8 cellular contexts compared by ENCODE assay signal in the genomic region with DNA sequence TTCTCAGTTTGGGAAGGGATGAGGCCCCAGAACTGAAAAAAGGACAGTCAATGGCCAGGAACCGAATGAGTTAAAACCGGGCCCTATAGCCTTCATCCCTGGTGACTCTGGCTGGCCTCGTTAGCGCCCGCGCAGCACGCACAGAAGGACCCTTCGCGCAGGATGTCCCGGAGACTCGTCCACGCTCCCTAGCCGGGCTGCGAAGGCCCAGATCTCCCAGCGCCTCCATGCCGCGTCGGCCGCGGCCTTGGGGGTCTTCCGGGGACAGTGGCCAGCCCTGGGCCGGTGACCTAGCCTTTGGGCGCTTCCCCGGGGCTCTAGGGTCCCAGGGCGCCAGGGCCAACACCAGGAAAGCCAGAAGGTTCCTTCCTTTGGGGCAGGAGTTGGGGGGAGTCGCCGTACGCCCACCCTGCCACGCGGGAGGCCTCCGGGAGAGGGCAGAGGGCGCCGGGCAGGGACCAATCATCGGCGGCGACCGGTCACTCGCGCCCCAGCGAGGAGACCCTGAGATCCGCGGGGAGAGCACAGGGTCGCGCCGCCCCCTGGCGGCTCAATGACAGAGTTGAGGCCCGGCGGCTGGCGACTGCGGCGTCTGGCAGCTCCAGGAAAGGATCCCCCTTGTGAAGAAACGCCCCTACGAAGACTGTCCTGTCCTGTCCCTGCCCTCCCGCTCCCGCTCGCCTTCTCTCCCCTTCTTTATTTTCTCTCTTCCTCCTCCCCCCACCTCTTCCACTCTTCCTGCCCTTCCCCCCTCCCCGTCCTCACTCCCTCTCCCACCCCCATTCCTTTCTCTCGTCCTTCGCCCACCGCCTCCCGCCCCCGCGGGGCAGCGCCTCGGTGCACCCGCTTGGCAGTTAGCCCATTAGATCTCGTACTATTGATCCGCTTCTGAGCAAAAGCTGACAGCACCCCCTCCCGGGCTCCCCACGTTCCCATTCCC.
DNase-seq lines count a peak whose midpoint lies in the region; ATAC-seq and TF ChIP-seq lines count a peak whose summit lies in the region.

No MANE protein-coding gene starts in this region.

- no peaks in the 10 kb centered on the region for H3K9me3 Mint-ChIP-seq in CD8-positive, alpha-beta memory T cell

- no peaks in the 10 kb centered on the region for H3K36me3 Mint-ChIP-seq in CD8-positive, alpha-beta memory T cell

- H3K4me1 Mint-ChIP-seq in CD8-positive, alpha-beta memory T cell, result peaks cover 0 to 20% (median 13%) of the 10 kb centered on the region in 3 donors

- peak; percentile 15 to 62 (median 26) for DNase-seq in CD8-positive, alpha-beta memory T cell
- DNase-seq in KBM-7 (peak; percentile 63), SHP77 treated with DMSO at 0.1 percent for 48 hours (lab: John Stamatoyannopoulos, UW) (peak; percentile 32), heart left ventricle (peak; percentile 50 to 78 (median 70)), NK-92 (lab: John Stamatoyannopoulos, UW; ENCODE audit: unreplicated experiment) (no peak)
- peak; percentile 62 for DNase-seq in activated naive CD4-positive, alpha-beta T cell treated with anti-CD3 and anti-CD28 coated beads, Interleukin-2, amount 50 U/mL, for 16 hours

- no peak overlapping the region for H3K4me3 ChIP-seq in CD8-positive, alpha-beta memory T cell (ENCODE audit: low read length)
- peak overlapping the region; percentile 46 to 84 (median 62) for H3K4me3 ChIP-seq in heart left ventricle
- peak overlapping the region; percentile 50 for H3K4me3 ChIP-seq in rectal smooth muscle tissue (ENCODE audit: low read length)

- H3K27ac ChIP-seq in CD8-positive, alpha-beta memory T cell (ENCODE audit: low read depth, low read length), result no peak overlapping the region
- H3K27ac ChIP-seq in heart left ventricle (peak overlapping the region in 9 of 12 donors; percentile 44 to 78 (median 63)), rectal smooth muscle tissue (ENCODE audit: low read depth, low read length) (no peak overlapping the region)

- H3K36me3 ChIP-seq in CD8-positive, alpha-beta memory T cell (ENCODE audit: insufficient read depth, low read length), result no peaks in the 10 kb centered on the region
- no peaks in the 10 kb centered on the region for H3K36me3 ChIP-seq in heart left ventricle
- H3K36me3 ChIP-seq in rectal smooth muscle tissue (ENCODE audit: control insufficient read depth, insufficient read depth, low read length), result no peaks in the 10 kb centered on the region

- peak overlapping the region in 6 of 7 donors; percentile 74 to 96 (median 86) for H3K4me3 Mint-ChIP-seq in CD8-positive, alpha-beta memory T cell

- H3K4me1 ChIP-seq in CD8-positive, alpha-beta memory T cell (ENCODE audit: insufficient read depth, low read length), result peaks cover 14% of the 10 kb centered on the region
- H3K4me1 ChIP-seq in heart left ventricle (peaks cover 0 to 25% (median 8%) of the 10 kb centered on the region in 12 donors), rectal smooth muscle tissue (ENCODE audit: control insufficient read depth, insufficient read depth, low read length) (no peaks in the 10 kb centered on the region)

- H3K27me3 Mint-ChIP-seq in CD8-positive, alpha-beta memory T cell, result peaks cover 61 to 76% of the 10 kb centered on the region in 2 donors

- H3K9me3 ChIP-seq in CD8-positive, alpha-beta memory T cell (ENCODE audit: low read length), result no peaks in the 10 kb centered on the region
- no peaks in the 10 kb centered on the region for H3K9me3 ChIP-seq in heart left ventricle

- CTCF ChIA-PET in CD8-positive, alpha-beta memory T cell (lab: Charles Lee), result interaction anchor here (0.9 to 7.7 kb wide), 12 partner anchors 9 to 278 kb away, joined by 3 to 69 read pairs (median 3); no protein-coding TSS in a partner anchor

- ATAC-seq in heart left ventricle (peak in 3 of 4 donors; percentile 66 to 85 (median 77)), GM19455 (IDR thresholded peaks at IDR 0.05; ENCODE audit: unreplicated experiment) (no peak)

- H3K27ac Mint-ChIP-seq in CD8-positive, alpha-beta memory T cell, result peak overlapping the region in 1 of 8 donors; percentile 1

- peak; percentile 49 to 75 (median 64) for TF ChIP-seq CTCF in heart left ventricle (IDR thresholded peaks at IDR 0.05)

- intact Hi-C loops in heart left ventricle (cut with DNase I), result loop anchor here in 8 of 10 donors (2.0 to 10.0 kb wide), 8 partner anchors 74 to 283 kb away; no protein-coding TSS in a partner anchor

- in situ Hi-C loops in KBM-7 (cut with MboI; ENCODE audit: low pct_unique_long_range_greater_than_20kb, low sequenced_read_pairs), result loop anchor here (25.0 kb wide), 1 partner anchor 271 kb away; no protein-coding TSS in a partner anchor

- no peak for TF ChIP-seq POLR2A in heart left ventricle (IDR thresholded peaks at IDR 0.05)

- H3K9ac ChIP-seq in rectal smooth muscle tissue (ENCODE audit: low read length), result no peak overlapping the region

- 1 to 3% (median 2%) methylated on average over 58 to 70 of the region's 70 CpGs for WGBS in heart left ventricle, 4 donors

- POLR2A ChIA-PET in CD8-positive, alpha-beta memory T cell (lab: Charles Lee), result no interaction called here

- peaks cover 55% of the 10 kb centered on the region for H3K27me3 ChIP-seq in CD8-positive, alpha-beta memory T cell (ENCODE audit: insufficient read depth, low read length, poor library complexity, severe bottlenecking)
- peaks cover 5 to 81% (median 24%) of the 10 kb centered on the region in 9 donors for H3K27me3 ChIP-seq in heart left ventricle
- H3K27me3 ChIP-seq in rectal smooth muscle tissue (ENCODE audit: control insufficient read depth, insufficient read depth, low read length), result peaks cover 41% of the 10 kb centered on the region

Comparison
In these comparisons a context has a peak if more than half of its experiments do, and no peak if none do; other contexts are left out.
1. H3K27ac ChIP-seq: peak in heart left ventricle (9 of 12); none in CD8-positive, alpha-beta memory T cell (single experiment) and rectal smooth muscle tissue (single experiment).